17 cellular contexts compared by ENCODE assay signal in genomic region chr15:28081594-28081993, GRCh38. TPM values are rescaled to one million over a fixed set of nuclear protein-coding genes. Genes with fewer than 3 reads are reported as not detected.
DNase-seq lines count a peak whose midpoint lies in the region; TF ChIP-seq lines count a peak whose summit lies in the region.
"Had no signal": no experiment of that assay in that cellular context is flagged by ENCODE, and none has a peak within 500 bp of the region (broad histone marks: within the 10 kb centered on the region; RNA-seq: fewer than 3 reads in every experiment).

No MANE protein-coding gene starts in this region.

- H3K27me3 ChIP-seq in esophagus muscularis mucosa (peaks cover 0 to 12% (median 0%) of the 10 kb centered on the region in 4 donors), testis (no peaks in the 10 kb centered on the region), suprapubic skin (peaks cover 12% of the 10 kb centered on the region)

- H3K9me3 ChIP-seq in esophagus muscularis mucosa (peaks cover 0 to 7% (median 0%) of the 10 kb centered on the region in 4 donors), testis (no peaks in the 10 kb centered on the region), suprapubic skin (no peaks in the 10 kb centered on the region)
- H3K9me3 ChIP-seq: Caco-2 had no signal

- TF ChIP-seq CTCF in esophagus muscularis mucosa (IDR thresholded peaks at IDR 0.05) (no peak), testis (IDR thresholded peaks at IDR 0.05) (no peak), suprapubic skin (IDR thresholded peaks at IDR 0.05) (no peak)

- no peaks in the 10 kb centered on the region for H3K36me3 Mint-ChIP-seq in activated T-cell treated with anti-CD3 and anti-CD28 coated beads, Interleukin-2, amount 50 U/mL, for 24 hours (ENCODE audit: low read depth)
- H3K36me3 Mint-ChIP-seq: CD4-positive, alpha-beta memory T cell had no signal

- H3K36me3 ChIP-seq in esophagus muscularis mucosa (no peaks in the 10 kb centered on the region), testis (ENCODE audit: low read depth, missing control alignments) (no peaks in the 10 kb centered on the region), suprapubic skin (no peaks in the 10 kb centered on the region)

- TF ChIP-seq POLR2A in esophagus muscularis mucosa (IDR thresholded peaks at IDR 0.05; ENCODE audit: low read depth) (no peak), testis (IDR thresholded peaks at IDR 0.05) (no peak), suprapubic skin (IDR thresholded peaks at IDR 0.05) (no peak)

- no peaks in the 10 kb centered on the region for H3K4me1 ChIP-seq in esophagus muscularis mucosa
- no peaks in the 10 kb centered on the region for H3K4me1 ChIP-seq in testis
- H3K4me1 ChIP-seq in suprapubic skin = no peaks in the 10 kb centered on the region
- H3K4me1 ChIP-seq: A549 had no signal

- H3K4me3 Mint-ChIP-seq in activated T-cell treated with anti-CD3 and anti-CD28 coated beads, Interleukin-2, amount 50 U/mL, for 24 hours = no peak overlapping the region
- H3K4me3 Mint-ChIP-seq: CD4-positive, alpha-beta memory T cell; H9 had no signal

- H3K9me3 Mint-ChIP-seq in activated T-cell treated with anti-CD3 and anti-CD28 coated beads, Interleukin-2, amount 50 U/mL, for 24 hours = no peaks in the 10 kb centered on the region
- H3K9me3 Mint-ChIP-seq: CD4-positive, alpha-beta memory T cell had no signal

- peak; percentile 4 for DNase-seq in AG20443 (ENCODE audit: low spot score)
- peak; percentile 87 for DNase-seq in esophagus muscularis mucosa (ENCODE audit: extremely low spot score)
- peak; percentile 84 for DNase-seq in mesenteric fat pad (ENCODE audit: low spot score)
- no peak for DNase-seq in testis
- DNase-seq in T1000 (lab: John Stamatoyannopoulos, UW) = no peak
- DNase-seq in activated T-cell treated with anti-CD3 and anti-CD28 coated beads, Interleukin-2, amount 50 U/mL, for 24 hours = no peak
- DNase-seq in suprapubic skin (ENCODE audit: low spot score in 2 of 2) = no peak
- DNase-seq: 8988T; ACHN; C1 segment of cervical spinal cord; Caco-2; CD4-positive, alpha-beta memory T cell; DMS153; DND-41; GM23248; H9 had no signal

- H3K27ac ChIP-seq in esophagus muscularis mucosa (replicated peaks in 1 of 4) (no peak overlapping the region), testis (no peak overlapping the region), suprapubic skin (no peak overlapping the region)
- H3K27ac ChIP-seq: A549, GM23248 had no signal

- H3K27me3 Mint-ChIP-seq in activated T-cell treated with anti-CD3 and anti-CD28 coated beads, Interleukin-2, amount 50 U/mL, for 24 hours = peaks cover 36% of the 10 kb centered on the region

- WGBS in esophagus muscularis mucosa = 95% methylated on average over 20 of the region's 20 CpGs
- 65 to 80% methylated on average over 20 of the region's 20 CpGs for WGBS in testis, 2 donors
- WGBS in suprapubic skin = 91% methylated on average over 8 of the region's 20 CpGs

- intact Hi-C loops in esophagus muscularis mucosa (cut with DNase I) = no loop called here
- intact Hi-C loops in testis (cut with DNase I; ENCODE audit: low total_unique reads) = no loop called here

- H3K4me3 ChIP-seq in esophagus muscularis mucosa (no peak overlapping the region), testis (peak overlapping the region; percentile 13 to 29), suprapubic skin (no peak overlapping the region)
- H3K4me3 ChIP-seq: A549, GM23248 had no signal

- no peak overlapping the region for H3K27ac Mint-ChIP-seq in activated T-cell treated with anti-CD3 and anti-CD28 coated beads, Interleukin-2, amount 50 U/mL, for 24 hours
- H3K27ac Mint-ChIP-seq: CD4-positive, alpha-beta memory T cell; H9 had no signal

- TF ChIP-seq EP300 in esophagus muscularis mucosa (IDR thresholded peaks at IDR 0.05) = no peak
- TF ChIP-seq EP300 in suprapubic skin (IDR thresholded peaks at IDR 0.05) = no peak

- H3K4me1 Mint-ChIP-seq in activated T-cell treated with anti-CD3 and anti-CD28 coated beads, Interleukin-2, amount 50 U/mL, for 24 hours (ENCODE audit: low read depth) = peaks cover 3% of the 10 kb centered on the region

RNA-seq across cellular contexts. Expression of gene OCA2, which starts 17.5 kb away (rescaled TPM):
- total RNA-seq in esophagus muscularis mucosa (1 to 10 TPM in 1 of 4 donors, under 1 TPM in 3; 0.17 to 1.2 (median 0.24) TPM), mesenteric fat pad (not detected), testis (1 to 10 TPM; 4.5 to 7.2 TPM), suprapubic skin (10 to 100 TPM in 3 of 4 donors, 1 to 10 TPM in 1; 7.0 to 53.1 (median 20.4) TPM)
- 2.6 TPM for polyA plus RNA-seq in testis (ENCODE audit: insufficient read depth, low read depth, low replicate concordance)
- total RNA-seq: CD4-positive, alpha-beta memory T cell; GM23248 had no signal
- polyA plus RNA-seq: CD4-positive, alpha-beta memory T cell; GM23248 had no signal

Comparison
In these comparisons a context has a peak if more than half of its experiments do, and no peak if none do; other contexts are left out.
1. DNase-seq: peak in AG20443 (single experiment), esophagus muscularis mucosa (single experiment) and mesenteric fat pad (single experiment); none in testis (single experiment), T1000 (single experiment), activated T-cell treated with anti-CD3 and anti-CD28 coated beads, Interleukin-2, amount 50 U/mL, for 24 hours (single experiment) and suprapubic skin (0 of 2).
2. H3K4me3 ChIP-seq: peak in testis (2 of 2); none in esophagus muscularis mucosa (0 of 4) and suprapubic skin (single experiment).